ENCODE assay signal across 1 cellular context in genomic region chr1:41412748-41413147, GRCh38.
TF ChIP-seq lines count a peak whose summit lies in the region.

No MANE protein-coding gene starts in this region.

TF ChIP-seq in GM23338, 12 proteins besides CTCF, POLR2A, EP300 and RAD21:
- TF ChIP-seq, protein P1, sequence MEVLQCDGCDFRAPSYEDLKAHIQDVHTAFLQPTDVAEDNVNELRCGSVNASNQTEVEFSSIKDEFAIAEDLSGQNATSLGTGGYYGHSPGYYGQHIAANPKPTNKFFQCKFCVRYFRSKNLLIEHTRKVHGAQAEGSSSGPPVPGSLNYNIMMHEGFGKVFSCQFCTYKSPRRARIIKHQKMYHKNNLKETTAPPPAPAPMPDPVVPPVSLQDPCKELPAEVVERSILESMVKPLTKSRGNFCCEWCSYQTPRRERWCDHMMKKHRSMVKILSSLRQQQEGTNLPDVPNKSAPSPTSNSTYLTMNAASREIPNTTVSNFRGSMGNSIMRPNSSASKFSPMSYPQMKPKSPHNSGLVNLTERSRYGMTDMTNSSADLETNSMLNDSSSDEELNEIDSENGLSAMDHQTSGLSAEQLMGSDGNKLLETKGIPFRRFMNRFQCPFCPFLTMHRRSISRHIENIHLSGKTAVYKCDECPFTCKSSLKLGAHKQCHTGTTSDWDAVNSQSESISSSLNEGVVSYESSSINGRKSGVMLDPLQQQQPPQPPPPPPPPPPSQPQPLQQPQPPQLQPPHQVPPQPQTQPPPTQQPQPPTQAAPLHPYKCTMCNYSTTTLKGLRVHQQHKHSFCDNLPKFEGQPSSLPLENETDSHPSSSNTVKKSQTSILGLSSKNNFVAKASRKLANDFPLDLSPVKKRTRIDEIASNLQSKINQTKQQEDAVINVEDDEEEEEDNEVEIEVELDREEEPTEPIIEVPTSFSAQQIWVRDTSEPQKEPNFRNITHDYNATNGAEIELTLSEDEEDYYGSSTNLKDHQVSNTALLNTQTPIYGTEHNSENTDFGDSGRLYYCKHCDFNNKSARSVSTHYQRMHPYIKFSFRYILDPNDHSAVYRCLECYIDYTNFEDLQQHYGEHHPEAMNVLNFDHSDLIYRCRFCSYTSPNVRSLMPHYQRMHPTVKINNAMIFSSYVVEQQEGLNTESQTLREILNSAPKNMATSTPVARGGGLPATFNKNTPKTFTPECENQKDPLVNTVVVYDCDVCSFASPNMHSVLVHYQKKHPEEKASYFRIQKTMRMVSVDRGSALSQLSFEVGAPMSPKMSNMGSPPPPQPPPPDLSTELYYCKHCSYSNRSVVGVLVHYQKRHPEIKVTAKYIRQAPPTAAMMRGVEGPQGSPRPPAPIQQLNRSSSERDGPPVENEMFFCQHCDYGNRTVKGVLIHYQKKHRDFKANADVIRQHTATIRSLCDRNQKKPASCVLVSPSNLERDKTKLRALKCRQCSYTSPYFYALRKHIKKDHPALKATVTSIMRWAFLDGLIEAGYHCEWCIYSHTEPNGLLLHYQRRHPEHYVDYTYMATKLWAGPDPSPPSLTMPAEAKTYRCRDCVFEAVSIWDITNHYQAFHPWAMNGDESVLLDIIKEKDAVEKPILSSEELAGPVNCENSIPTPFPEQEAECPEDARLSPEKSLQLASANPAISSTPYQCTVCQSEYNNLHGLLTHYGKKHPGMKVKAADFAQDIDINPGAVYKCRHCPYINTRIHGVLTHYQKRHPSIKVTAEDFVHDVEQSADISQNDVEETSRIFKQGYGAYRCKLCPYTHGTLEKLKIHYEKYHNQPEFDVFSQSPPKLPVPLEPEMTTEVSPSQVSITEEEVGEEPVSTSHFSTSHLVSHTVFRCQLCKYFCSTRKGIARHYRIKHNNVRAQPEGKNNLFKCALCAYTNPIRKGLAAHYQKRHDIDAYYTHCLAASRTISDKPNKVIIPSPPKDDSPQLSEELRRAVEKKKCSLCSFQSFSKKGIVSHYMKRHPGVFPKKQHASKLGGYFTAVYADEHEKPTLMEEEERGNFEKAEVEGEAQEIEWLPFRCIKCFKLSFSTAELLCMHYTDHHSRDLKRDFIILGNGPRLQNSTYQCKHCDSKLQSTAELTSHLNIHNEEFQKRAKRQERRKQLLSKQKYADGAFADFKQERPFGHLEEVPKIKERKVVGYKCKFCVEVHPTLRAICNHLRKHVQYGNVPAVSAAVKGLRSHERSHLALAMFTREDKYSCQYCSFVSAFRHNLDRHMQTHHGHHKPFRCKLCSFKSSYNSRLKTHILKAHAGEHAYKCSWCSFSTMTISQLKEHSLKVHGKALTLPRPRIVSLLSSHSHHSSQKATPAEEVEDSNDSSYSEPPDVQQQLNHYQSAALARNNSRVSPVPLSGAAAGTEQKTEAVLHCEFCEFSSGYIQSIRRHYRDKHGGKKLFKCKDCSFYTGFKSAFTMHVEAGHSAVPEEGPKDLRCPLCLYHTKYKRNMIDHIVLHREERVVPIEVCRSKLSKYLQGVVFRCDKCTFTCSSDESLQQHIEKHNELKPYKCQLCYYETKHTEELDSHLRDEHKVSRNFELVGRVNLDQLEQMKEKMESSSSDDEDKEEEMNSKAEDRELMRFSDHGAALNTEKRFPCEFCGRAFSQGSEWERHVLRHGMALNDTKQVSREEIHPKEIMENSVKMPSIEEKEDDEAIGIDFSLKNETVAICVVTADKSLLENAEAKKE (CRISPR knock-in tag; IDR thresholded peaks at IDR 0.05): no peak
- TF ChIP-seq CREB1 (CRISPR knock-in tag; IDR thresholded peaks at IDR 0.05; ENCODE audit: low read depth) (no peak), ZNF331 (CRISPR knock-in tag; IDR thresholded peaks at IDR 0.05; ENCODE audit: low read depth) (no peak), NANOG (IDR thresholded peaks at IDR 0.05; ENCODE audit: borderline replicate concordance) (no peak), EZH2 (IDR thresholded peaks at IDR 0.05; ENCODE audit: low read depth, unreplicated experiment) (no peak), POLR2AphosphoS5 (IDR thresholded peaks at IDR 0.05; ENCODE audit: low read depth) (no peak), STAT1 (IDR thresholded peaks at IDR 0.05; ENCODE audit: unreplicated experiment) (no peak), REST (IDR thresholded peaks at IDR 0.05; ENCODE audit: unreplicated experiment) (no peak), EZH2phosphoT487 (IDR thresholded peaks at IDR 0.05; ENCODE audit: unreplicated experiment) (no peak), ZNF114 (CRISPR knock-in tag; IDR thresholded peaks at IDR 0.05) (no peak)
- TF ChIP-seq, protein P2, sequence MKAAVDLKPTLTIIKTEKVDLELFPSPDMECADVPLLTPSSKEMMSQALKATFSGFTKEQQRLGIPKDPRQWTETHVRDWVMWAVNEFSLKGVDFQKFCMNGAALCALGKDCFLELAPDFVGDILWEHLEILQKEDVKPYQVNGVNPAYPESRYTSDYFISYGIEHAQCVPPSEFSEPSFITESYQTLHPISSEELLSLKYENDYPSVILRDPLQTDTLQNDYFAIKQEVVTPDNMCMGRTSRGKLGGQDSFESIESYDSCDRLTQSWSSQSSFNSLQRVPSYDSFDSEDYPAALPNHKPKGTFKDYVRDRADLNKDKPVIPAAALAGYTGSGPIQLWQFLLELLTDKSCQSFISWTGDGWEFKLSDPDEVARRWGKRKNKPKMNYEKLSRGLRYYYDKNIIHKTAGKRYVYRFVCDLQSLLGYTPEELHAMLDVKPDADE (IDR thresholded peaks at IDR 0.05): no peak
